In genomic region chr1:109132980-109133379, GRCh38 we compare ENCODE assay signal across 1 cellular context.
TF ChIP-seq lines count a peak whose summit lies in the region.

No MANE protein-coding gene starts in this region.

TF ChIP-seq in HepG2, 621 proteins besides CTCF, POLR2A, EP300 and RAD21:
- TF ChIP-seq, protein P1, sequence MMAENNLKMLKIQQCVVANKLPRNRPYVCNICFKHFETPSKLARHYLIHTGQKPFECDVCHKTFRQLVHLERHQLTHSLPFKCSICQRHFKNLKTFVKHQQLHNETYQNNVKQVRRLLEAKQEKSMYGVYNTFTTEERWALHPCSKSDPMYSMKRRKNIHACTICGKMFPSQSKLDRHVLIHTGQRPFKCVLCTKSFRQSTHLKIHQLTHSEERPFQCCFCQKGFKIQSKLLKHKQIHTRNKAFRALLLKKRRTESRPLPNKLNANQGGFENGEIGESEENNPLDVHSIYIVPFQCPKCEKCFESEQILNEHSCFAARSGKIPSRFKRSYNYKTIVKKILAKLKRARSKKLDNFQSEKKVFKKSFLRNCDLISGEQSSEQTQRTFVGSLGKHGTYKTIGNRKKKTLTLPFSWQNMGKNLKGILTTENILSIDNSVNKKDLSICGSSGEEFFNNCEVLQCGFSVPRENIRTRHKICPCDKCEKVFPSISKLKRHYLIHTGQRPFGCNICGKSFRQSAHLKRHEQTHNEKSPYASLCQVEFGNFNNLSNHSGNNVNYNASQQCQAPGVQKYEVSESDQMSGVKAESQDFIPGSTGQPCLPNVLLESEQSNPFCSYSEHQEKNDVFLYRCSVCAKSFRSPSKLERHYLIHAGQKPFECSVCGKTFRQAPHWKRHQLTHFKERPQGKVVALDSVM (CRISPR knock-in tag; IDR thresholded peaks at IDR 0.05), result peak; percentile 70; the same call in 1 of the 2 replicates
- TF ChIP-seq, protein P2, sequence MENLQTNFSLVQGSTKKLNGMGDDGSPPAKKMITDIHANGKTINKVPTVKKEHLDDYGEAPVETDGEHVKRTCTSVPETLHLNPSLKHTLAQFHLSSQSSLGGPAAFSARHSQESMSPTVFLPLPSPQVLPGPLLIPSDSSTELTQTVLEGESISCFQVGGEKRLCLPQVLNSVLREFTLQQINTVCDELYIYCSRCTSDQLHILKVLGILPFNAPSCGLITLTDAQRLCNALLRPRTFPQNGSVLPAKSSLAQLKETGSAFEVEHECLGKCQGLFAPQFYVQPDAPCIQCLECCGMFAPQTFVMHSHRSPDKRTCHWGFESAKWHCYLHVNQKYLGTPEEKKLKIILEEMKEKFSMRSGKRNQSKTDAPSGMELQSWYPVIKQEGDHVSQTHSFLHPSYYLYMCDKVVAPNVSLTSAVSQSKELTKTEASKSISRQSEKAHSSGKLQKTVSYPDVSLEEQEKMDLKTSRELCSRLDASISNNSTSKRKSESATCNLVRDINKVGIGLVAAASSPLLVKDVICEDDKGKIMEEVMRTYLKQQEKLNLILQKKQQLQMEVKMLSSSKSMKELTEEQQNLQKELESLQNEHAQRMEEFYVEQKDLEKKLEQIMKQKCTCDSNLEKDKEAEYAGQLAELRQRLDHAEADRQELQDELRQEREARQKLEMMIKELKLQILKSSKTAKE (CRISPR knock-in tag; IDR thresholded peaks at IDR 0.05; ENCODE audit: borderline replicate concordance), result no peak
- TF ChIP-seq ZNF333 (CRISPR knock-in tag; IDR thresholded peaks at IDR 0.05; ENCODE audit: borderline replicate concordance), result no peak
